In the genomic region with DNA sequence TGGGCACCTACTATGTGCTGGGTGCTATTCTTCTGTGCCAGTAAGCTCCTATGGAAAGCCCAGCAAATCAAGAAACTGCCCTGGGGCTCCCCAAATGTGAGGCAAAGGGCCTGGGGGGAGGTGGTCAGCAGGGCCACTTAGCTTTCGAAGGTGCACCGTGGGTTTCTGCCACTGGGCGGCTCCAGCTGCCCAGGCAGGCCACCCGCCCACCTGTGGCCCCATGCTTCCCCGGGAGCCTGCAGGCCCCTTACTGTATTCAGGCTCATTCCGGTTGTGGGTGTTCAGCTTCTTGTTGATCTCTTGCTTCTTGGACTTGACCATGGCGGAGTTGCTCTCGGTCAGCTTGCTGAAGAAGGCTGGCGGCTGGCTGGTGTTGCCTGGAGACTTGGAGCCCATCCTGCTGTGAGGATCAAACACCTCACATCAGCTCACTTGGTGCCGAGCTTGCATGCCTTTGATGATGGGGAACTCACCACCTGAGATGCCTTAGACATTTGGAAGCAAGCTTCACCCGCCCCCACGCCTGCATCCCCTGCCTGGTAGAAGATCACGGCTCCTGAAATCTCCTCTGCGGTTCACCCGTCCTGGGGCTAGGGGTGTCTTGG, we compare ENCODE assay signal across 2 cellular contexts.
TF ChIP-seq lines count a peak whose summit lies in the region.

No MANE protein-coding gene starts in this region.

TF ChIP-seq in HCT116, 20 proteins besides CTCF, POLR2A, EP300 and RAD21:
- TF ChIP-seq ELF1 (IDR thresholded peaks at IDR 0.05; ENCODE audit: borderline replicate concordance, low read depth) (no peak), SP1 (IDR thresholded peaks at IDR 0.05; ENCODE audit: low read depth) (no peak), CBX3 (IDR thresholded peaks at IDR 0.05; ENCODE audit: low read depth) (no peak), SIN3A (IDR thresholded peaks at IDR 0.05; ENCODE audit: low read depth) (no peak), TCF7L2 (IDR thresholded peaks at IDR 0.05; ENCODE audit: borderline replicate concordance, extremely low read depth, insufficient read depth, insufficient read length) (no peak), SRF (IDR thresholded peaks at IDR 0.05; ENCODE audit: low read depth) (no peak), JUND (IDR thresholded peaks at IDR 0.05) (no peak), EZH2phosphoT487 (IDR thresholded peaks at IDR 0.05; ENCODE audit: borderline replicate concordance) (no peak), ZNF274 (IDR thresholded peaks at IDR 0.05; ENCODE audit: low read depth, low read length) (no peak), CEBPB (IDR thresholded peaks at IDR 0.05; ENCODE audit: low read depth) (no peak), POLR2AphosphoS5 (IDR thresholded peaks at IDR 0.05; ENCODE audit: low read depth, low read length) (no peak), FOSL1 (IDR thresholded peaks at IDR 0.05; ENCODE audit: low read depth) (no peak), YY1 (IDR thresholded peaks at IDR 0.05; ENCODE audit: extremely low read depth, insufficient replicate concordance, low read depth, low read length) (no peak), ZFX (IDR thresholded peaks at IDR 0.05) (no peak), EZH2 (IDR thresholded peaks at IDR 0.05) (no peak), EGR1 (IDR thresholded peaks at IDR 0.05; ENCODE audit: low read depth) (no peak)
- TF ChIP-seq, protein P1, sequence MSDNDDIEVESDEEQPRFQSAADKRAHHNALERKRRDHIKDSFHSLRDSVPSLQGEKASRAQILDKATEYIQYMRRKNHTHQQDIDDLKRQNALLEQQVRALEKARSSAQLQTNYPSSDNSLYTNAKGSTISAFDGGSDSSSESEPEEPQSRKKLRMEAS (IDR thresholded peaks at IDR 0.05), result no peak
- TF ChIP-seq, protein P2, sequence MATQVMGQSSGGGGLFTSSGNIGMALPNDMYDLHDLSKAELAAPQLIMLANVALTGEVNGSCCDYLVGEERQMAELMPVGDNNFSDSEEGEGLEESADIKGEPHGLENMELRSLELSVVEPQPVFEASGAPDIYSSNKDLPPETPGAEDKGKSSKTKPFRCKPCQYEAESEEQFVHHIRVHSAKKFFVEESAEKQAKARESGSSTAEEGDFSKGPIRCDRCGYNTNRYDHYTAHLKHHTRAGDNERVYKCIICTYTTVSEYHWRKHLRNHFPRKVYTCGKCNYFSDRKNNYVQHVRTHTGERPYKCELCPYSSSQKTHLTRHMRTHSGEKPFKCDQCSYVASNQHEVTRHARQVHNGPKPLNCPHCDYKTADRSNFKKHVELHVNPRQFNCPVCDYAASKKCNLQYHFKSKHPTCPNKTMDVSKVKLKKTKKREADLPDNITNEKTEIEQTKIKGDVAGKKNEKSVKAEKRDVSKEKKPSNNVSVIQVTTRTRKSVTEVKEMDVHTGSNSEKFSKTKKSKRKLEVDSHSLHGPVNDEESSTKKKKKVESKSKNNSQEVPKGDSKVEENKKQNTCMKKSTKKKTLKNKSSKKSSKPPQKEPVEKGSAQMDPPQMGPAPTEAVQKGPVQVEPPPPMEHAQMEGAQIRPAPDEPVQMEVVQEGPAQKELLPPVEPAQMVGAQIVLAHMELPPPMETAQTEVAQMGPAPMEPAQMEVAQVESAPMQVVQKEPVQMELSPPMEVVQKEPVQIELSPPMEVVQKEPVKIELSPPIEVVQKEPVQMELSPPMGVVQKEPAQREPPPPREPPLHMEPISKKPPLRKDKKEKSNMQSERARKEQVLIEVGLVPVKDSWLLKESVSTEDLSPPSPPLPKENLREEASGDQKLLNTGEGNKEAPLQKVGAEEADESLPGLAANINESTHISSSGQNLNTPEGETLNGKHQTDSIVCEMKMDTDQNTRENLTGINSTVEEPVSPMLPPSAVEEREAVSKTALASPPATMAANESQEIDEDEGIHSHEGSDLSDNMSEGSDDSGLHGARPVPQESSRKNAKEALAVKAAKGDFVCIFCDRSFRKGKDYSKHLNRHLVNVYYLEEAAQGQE (IDR thresholded peaks at IDR 0.05; ENCODE audit: low read depth), result no peak
- TF ChIP-seq, protein P3, sequence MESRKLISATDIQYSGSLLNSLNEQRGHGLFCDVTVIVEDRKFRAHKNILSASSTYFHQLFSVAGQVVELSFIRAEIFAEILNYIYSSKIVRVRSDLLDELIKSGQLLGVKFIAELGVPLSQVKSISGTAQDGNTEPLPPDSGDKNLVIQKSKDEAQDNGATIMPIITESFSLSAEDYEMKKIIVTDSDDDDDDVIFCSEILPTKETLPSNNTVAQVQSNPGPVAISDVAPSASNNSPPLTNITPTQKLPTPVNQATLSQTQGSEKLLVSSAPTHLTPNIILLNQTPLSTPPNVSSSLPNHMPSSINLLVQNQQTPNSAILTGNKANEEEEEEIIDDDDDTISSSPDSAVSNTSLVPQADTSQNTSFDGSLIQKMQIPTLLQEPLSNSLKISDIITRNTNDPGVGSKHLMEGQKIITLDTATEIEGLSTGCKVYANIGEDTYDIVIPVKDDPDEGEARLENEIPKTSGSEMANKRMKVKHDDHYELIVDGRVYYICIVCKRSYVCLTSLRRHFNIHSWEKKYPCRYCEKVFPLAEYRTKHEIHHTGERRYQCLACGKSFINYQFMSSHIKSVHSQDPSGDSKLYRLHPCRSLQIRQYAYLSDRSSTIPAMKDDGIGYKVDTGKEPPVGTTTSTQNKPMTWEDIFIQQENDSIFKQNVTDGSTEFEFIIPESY (IDR thresholded peaks at IDR 0.05; ENCODE audit: extremely low read depth, insufficient replicate concordance, low read length), result no peak
- TF ChIP-seq, protein P4, sequence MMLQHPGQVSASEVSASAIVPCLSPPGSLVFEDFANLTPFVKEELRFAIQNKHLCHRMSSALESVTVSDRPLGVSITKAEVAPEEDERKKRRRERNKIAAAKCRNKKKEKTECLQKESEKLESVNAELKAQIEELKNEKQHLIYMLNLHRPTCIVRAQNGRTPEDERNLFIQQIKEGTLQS (IDR thresholded peaks at IDR 0.05), result no peak

TF ChIP-seq in WTC11, 78 proteins besides CTCF, POLR2A, EP300 and RAD21:
- TF ChIP-seq, protein P5, sequence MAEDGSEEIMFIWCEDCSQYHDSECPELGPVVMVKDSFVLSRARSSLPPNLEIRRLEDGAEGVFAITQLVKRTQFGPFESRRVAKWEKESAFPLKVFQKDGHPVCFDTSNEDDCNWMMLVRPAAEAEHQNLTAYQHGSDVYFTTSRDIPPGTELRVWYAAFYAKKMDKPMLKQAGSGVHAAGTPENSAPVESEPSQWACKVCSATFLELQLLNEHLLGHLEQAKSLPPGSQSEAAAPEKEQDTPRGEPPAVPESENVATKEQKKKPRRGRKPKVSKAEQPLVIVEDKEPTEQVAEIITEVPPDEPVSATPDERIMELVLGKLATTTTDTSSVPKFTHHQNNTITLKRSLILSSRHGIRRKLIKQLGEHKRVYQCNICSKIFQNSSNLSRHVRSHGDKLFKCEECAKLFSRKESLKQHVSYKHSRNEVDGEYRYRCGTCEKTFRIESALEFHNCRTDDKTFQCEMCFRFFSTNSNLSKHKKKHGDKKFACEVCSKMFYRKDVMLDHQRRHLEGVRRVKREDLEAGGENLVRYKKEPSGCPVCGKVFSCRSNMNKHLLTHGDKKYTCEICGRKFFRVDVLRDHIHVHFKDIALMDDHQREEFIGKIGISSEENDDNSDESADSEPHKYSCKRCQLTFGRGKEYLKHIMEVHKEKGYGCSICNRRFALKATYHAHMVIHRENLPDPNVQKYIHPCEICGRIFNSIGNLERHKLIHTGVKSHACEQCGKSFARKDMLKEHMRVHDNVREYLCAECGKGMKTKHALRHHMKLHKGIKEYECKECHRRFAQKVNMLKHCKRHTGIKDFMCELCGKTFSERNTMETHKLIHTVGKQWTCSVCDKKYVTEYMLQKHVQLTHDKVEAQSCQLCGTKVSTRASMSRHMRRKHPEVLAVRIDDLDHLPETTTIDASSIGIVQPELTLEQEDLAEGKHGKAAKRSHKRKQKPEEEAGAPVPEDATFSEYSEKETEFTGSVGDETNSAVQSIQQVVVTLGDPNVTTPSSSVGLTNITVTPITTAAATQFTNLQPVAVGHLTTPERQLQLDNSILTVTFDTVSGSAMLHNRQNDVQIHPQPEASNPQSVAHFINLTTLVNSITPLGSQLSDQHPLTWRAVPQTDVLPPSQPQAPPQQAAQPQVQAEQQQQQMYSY (CRISPR knock-in tag; IDR thresholded peaks at IDR 0.05), result no peak
